ENCODE assay signal across 25 cellular contexts in genomic region chr1:200491097-200491496, GRCh38.
"Had no signal": no experiment of that assay in that cellular context is flagged by ENCODE, and none has a peak within 500 bp of the region (broad histone marks: within the 10 kb centered on the region; RNA-seq: fewer than 3 reads in every experiment).

No MANE protein-coding gene starts in this region.

- ATAC-seq: foreskin keratinocyte; gastroesophageal sphincter; heart left ventricle; left cardiac atrium; left ventricle myocardium superior; lower lobe of right lung; naive thymus-derived CD8-positive, alpha-beta T cell; stimulated activated effector memory CD8-positive, alpha-beta T cell treated with anti-CD3 and anti-CD28 coated beads, Interleukin-12 subunit alpha, Interleukin-12 subunit beta, amount 100 ng/mL, for 72 hours had no signal

- H3K4me3 Mint-ChIP-seq: naive thymus-derived CD8-positive, alpha-beta T cell; nephron progenitor cell; stimulated activated effector memory CD8-positive, alpha-beta T cell treated with anti-CD3 and anti-CD28 coated beads, Interleukin-12 subunit alpha, Interleukin-12 subunit beta, amount 100 ng/mL, for 72 hours had no signal

- DNase-seq: dermis blood vessel endothelial cell; effector memory CD4-positive, alpha-beta T cell; foreskin keratinocyte; heart left ventricle; kidney; left cardiac atrium; left ventricle myocardium superior; lower lobe of right lung; naive thymus-derived CD8-positive, alpha-beta T cell; nephron progenitor cell; nucleus accumbens; posterior cingulate gyrus; sigmoid colon; stimulated activated CD4-positive, alpha-beta T cell treated with anti-CD3 and anti-CD28 coated beads, Interleukin-2, amount 100 ng/mL, for 24 hours; stimulated activated CD4-positive, alpha-beta T cell treated with anti-CD3 and anti-CD28 coated beads, Interleukin-4, amount 100 ng/mL, for 24 hours; stimulated activated naive CD4-positive, alpha-beta T cell treated with Interleukin-2 at 50 U/mL for 16 hours; stomach; thyroid gland; trophoblast cell had no signal

- H3K27ac ChIP-seq: coronary artery, esophagus muscularis mucosa, foreskin keratinocyte, gastroesophageal sphincter, heart left ventricle, hepatocyte, lower lobe of right lung, sigmoid colon, stomach, thyroid gland had no signal

- H3K27ac Mint-ChIP-seq: naive thymus-derived CD8-positive, alpha-beta T cell; nephron progenitor cell; stimulated activated effector memory CD8-positive, alpha-beta T cell treated with anti-CD3 and anti-CD28 coated beads, Interleukin-12 subunit alpha, Interleukin-12 subunit beta, amount 100 ng/mL, for 72 hours had no signal

- H3K9me3 Mint-ChIP-seq: naive thymus-derived CD8-positive, alpha-beta T cell; nephron progenitor cell; stimulated activated effector memory CD8-positive, alpha-beta T cell treated with anti-CD3 and anti-CD28 coated beads, Interleukin-12 subunit alpha, Interleukin-12 subunit beta, amount 100 ng/mL, for 72 hours had no signal

- H3K36me3 ChIP-seq: esophagus muscularis mucosa, gastroesophageal sphincter, heart left ventricle, lower lobe of right lung, sigmoid colon, stomach, thyroid gland had no signal

- H3K4me1 ChIP-seq: foreskin keratinocyte, thyroid gland had no signal

- H3K27me3 ChIP-seq: esophagus muscularis mucosa, gastroesophageal sphincter, hepatocyte, sigmoid colon, thyroid gland had no signal

- H3K36me3 Mint-ChIP-seq: naive thymus-derived CD8-positive, alpha-beta T cell; stimulated activated effector memory CD8-positive, alpha-beta T cell treated with anti-CD3 and anti-CD28 coated beads, Interleukin-12 subunit alpha, Interleukin-12 subunit beta, amount 100 ng/mL, for 72 hours had no signal

- FAIRE-seq: endothelial cell of umbilical vein, kidney had no signal

- H3K4me2 ChIP-seq: hepatocyte had no signal

- H3K4me3 ChIP-seq: coronary artery, esophagus muscularis mucosa, gastroesophageal sphincter, heart left ventricle, hepatocyte, lower lobe of right lung, sigmoid colon, stomach, thyroid gland had no signal

- H3K9me3 ChIP-seq: esophagus muscularis mucosa, gastroesophageal sphincter, heart left ventricle, lower lobe of right lung, sigmoid colon, stomach, thyroid gland had no signal
